Comparison of ENCODE assay signal across 1 cellular context in genomic region chr2:177165731-177166711, GRCh38.
A peak's percentile ranks its signal among the peaks of the same experiment; 100 is the strongest.
TF ChIP-seq lines count a peak whose summit lies in the region.

No MANE protein-coding gene starts in this region.

TF ChIP-seq in GM12878, 131 proteins besides CTCF, POLR2A, EP300 and RAD21 (continued from another document):
- TF ChIP-seq RUNX3 (IDR thresholded peaks at IDR 0.05; ENCODE audit: low read length): peak; percentile 83
- TF ChIP-seq, protein P1, sequence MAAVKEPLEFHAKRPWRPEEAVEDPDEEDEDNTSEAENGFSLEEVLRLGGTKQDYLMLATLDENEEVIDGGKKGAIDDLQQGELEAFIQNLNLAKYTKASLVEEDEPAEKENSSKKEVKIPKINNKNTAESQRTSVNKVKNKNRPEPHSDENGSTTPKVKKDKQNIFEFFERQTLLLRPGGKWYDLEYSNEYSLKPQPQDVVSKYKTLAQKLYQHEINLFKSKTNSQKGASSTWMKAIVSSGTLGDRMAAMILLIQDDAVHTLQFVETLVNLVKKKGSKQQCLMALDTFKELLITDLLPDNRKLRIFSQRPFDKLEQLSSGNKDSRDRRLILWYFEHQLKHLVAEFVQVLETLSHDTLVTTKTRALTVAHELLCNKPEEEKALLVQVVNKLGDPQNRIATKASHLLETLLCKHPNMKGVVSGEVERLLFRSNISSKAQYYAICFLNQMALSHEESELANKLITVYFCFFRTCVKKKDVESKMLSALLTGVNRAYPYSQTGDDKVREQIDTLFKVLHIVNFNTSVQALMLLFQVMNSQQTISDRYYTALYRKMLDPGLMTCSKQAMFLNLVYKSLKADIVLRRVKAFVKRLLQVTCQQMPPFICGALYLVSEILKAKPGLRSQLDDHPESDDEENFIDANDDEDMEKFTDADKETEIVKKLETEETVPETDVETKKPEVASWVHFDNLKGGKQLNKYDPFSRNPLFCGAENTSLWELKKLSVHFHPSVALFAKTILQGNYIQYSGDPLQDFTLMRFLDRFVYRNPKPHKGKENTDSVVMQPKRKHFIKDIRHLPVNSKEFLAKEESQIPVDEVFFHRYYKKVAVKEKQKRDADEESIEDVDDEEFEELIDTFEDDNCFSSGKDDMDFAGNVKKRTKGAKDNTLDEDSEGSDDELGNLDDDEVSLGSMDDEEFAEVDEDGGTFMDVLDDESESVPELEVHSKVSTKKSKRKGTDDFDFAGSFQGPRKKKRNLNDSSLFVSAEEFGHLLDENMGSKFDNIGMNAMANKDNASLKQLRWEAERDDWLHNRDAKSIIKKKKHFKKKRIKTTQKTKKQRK (IDR thresholded peaks at IDR 0.05; ENCODE audit: low read depth, low read length): no peak
- peak; percentile 68; the same call in 1 of the 2 replicates for TF ChIP-seq MTA2 (IDR thresholded peaks at IDR 0.05; ENCODE audit: low read depth)
- TF ChIP-seq POU2F2 (IDR thresholded peaks at IDR 0.05; ENCODE audit: borderline replicate concordance, low read depth, low read length): peak; percentile 58; the same call in 1 of the 3 replicates
- peak; percentile 63; the same call in 1 of the 2 replicates for TF ChIP-seq IRF4 (IDR thresholded peaks at IDR 0.05; ENCODE audit: low read depth, low read length)
- peak; percentile 44; the same call in 1 of the 2 replicates for TF ChIP-seq CBFB (IDR thresholded peaks at IDR 0.05; ENCODE audit: low read depth)
- TF ChIP-seq TCF3 (IDR thresholded peaks at IDR 0.05; ENCODE audit: borderline replicate concordance, insufficient read depth, low read depth, low read length): no peak
- peak; percentile 93 for TF ChIP-seq SPI1 (IDR thresholded peaks at IDR 0.05; ENCODE audit: borderline replicate concordance, insufficient read depth, low read depth, low read length)
- peak; percentile 87 for TF ChIP-seq CREB1 (IDR thresholded peaks at IDR 0.05; ENCODE audit: low read depth)
- TF ChIP-seq MLLT1 (IDR thresholded peaks at IDR 0.05): peak; percentile 52; the same call in 1 of the 2 replicates
- TF ChIP-seq ASH2L (IDR thresholded peaks at IDR 0.05; ENCODE audit: borderline replicate concordance, low read depth): 0 out of 2 replicates have a peak, but pooled peaks have one; percentile 64
- peak; percentile 75 to 80 for TF ChIP-seq IKZF2 (IDR thresholded peaks at IDR 0.05)
- TF ChIP-seq, protein P2, sequence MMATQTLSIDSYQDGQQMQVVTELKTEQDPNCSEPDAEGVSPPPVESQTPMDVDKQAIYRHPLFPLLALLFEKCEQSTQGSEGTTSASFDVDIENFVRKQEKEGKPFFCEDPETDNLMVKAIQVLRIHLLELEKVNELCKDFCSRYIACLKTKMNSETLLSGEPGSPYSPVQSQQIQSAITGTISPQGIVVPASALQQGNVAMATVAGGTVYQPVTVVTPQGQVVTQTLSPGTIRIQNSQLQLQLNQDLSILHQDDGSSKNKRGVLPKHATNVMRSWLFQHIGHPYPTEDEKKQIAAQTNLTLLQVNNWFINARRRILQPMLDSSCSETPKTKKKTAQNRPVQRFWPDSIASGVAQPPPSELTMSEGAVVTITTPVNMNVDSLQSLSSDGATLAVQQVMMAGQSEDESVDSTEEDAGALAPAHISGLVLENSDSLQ (IDR thresholded peaks at IDR 0.05): peak; percentile 59
- peak; percentile 64; the same call in 1 of the 2 replicates for TF ChIP-seq NFIC (IDR thresholded peaks at IDR 0.05; ENCODE audit: low read depth, low read length)
- TF ChIP-seq ZNF622 (IDR thresholded peaks at IDR 0.05): no peak
- TF ChIP-seq MTA3 (IDR thresholded peaks at IDR 0.05; ENCODE audit: borderline replicate concordance, low read length): peak; percentile 55; the same call in 1 of the 2 replicates
- 0 out of 4 replicates have a peak, but pooled peaks of 1 of the 2 experiments have one; percentile 26 for TF ChIP-seq CEBPB (IDR thresholded peaks at IDR 0.05; ENCODE audit: borderline replicate concordance in 1 of 2, low read depth in 2 of 2, low read length in 2 of 2)
- TF ChIP-seq FOXM1 (IDR thresholded peaks at IDR 0.05; ENCODE audit: low read depth, low read length): peak; percentile 28; the same call in 1 of the 2 replicates
- TF ChIP-seq EZH2 (IDR thresholded peaks at IDR 0.05; ENCODE audit: borderline replicate concordance, control insufficient read depth, low read depth, low read length): 0 out of 2 replicates have a peak, but pooled peaks have one; percentile 67
- TF ChIP-seq JUND (IDR thresholded peaks at IDR 0.05; ENCODE audit: low read depth, low read length): no peak
- peak; percentile 35; the same call in 1 of the 2 replicates for TF ChIP-seq PAX5 (IDR thresholded peaks at IDR 0.05; ENCODE audit: borderline replicate concordance, low read depth, low read length)
- TF ChIP-seq SREBF2 (IDR thresholded peaks at IDR 0.05; ENCODE audit: low read length): no peak
- peak; percentile 72 for TF ChIP-seq IKZF1 (conservative IDR thresholded peaks at IDR 0.05)
- TF ChIP-seq, protein P3, sequence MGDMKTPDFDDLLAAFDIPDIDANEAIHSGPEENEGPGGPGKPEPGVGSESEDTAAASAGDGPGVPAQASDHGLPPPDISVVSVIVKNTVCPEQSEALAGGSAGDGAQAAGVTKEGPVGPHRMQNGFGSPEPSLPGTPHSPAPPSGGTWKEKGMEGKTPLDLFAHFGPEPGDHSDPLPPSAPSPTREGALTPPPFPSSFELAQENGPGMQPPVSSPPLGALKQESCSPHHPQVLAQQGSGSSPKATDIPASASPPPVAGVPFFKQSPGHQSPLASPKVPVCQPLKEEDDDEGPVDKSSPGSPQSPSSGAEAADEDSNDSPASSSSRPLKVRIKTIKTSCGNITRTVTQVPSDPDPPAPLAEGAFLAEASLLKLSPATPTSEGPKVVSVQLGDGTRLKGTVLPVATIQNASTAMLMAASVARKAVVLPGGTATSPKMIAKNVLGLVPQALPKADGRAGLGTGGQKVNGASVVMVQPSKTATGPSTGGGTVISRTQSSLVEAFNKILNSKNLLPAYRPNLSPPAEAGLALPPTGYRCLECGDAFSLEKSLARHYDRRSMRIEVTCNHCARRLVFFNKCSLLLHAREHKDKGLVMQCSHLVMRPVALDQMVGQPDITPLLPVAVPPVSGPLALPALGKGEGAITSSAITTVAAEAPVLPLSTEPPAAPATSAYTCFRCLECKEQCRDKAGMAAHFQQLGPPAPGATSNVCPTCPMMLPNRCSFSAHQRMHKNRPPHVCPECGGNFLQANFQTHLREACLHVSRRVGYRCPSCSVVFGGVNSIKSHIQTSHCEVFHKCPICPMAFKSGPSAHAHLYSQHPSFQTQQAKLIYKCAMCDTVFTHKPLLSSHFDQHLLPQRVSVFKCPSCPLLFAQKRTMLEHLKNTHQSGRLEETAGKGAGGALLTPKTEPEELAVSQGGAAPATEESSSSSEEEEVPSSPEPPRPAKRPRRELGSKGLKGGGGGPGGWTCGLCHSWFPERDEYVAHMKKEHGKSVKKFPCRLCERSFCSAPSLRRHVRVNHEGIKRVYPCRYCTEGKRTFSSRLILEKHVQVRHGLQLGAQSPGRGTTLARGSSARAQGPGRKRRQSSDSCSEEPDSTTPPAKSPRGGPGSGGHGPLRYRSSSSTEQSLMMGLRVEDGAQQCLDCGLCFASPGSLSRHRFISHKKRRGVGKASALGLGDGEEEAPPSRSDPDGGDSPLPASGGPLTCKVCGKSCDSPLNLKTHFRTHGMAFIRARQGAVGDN (IDR thresholded peaks at IDR 0.05): peak; percentile 93
- TF ChIP-seq, protein P4, sequence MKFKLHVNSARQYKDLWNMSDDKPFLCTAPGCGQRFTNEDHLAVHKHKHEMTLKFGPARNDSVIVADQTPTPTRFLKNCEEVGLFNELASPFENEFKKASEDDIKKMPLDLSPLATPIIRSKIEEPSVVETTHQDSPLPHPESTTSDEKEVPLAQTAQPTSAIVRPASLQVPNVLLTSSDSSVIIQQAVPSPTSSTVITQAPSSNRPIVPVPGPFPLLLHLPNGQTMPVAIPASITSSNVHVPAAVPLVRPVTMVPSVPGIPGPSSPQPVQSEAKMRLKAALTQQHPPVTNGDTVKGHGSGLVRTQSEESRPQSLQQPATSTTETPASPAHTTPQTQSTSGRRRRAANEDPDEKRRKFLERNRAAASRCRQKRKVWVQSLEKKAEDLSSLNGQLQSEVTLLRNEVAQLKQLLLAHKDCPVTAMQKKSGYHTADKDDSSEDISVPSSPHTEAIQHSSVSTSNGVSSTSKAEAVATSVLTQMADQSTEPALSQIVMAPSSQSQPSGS (IDR thresholded peaks at IDR 0.05; ENCODE audit: low read length): peak; percentile 51
- TF ChIP-seq, protein P5, sequence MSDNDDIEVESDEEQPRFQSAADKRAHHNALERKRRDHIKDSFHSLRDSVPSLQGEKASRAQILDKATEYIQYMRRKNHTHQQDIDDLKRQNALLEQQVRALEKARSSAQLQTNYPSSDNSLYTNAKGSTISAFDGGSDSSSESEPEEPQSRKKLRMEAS (IDR thresholded peaks at IDR 0.05; ENCODE audit: low read depth, low read length): 0 out of 2 replicates have a peak, but pooled peaks have one; percentile 24
- TF ChIP-seq NR2F1 (conservative IDR thresholded peaks at IDR 0.05): peak; percentile 94
- TF ChIP-seq NR2C2 (IDR thresholded peaks at IDR 0.05; ENCODE audit: borderline replicate concordance, control insufficient read depth, insufficient read length, low read depth): no peak
- TF ChIP-seq SREBF1 (IDR thresholded peaks at IDR 0.05; ENCODE audit: low read length): no peak
- peak; percentile 81 for TF ChIP-seq CREM (IDR thresholded peaks at IDR 0.05; ENCODE audit: low read depth)
- peak; percentile 36; the same call in 1 of the 2 replicates for TF ChIP-seq DPF2 (IDR thresholded peaks at IDR 0.05)
- TF ChIP-seq, protein P6, sequence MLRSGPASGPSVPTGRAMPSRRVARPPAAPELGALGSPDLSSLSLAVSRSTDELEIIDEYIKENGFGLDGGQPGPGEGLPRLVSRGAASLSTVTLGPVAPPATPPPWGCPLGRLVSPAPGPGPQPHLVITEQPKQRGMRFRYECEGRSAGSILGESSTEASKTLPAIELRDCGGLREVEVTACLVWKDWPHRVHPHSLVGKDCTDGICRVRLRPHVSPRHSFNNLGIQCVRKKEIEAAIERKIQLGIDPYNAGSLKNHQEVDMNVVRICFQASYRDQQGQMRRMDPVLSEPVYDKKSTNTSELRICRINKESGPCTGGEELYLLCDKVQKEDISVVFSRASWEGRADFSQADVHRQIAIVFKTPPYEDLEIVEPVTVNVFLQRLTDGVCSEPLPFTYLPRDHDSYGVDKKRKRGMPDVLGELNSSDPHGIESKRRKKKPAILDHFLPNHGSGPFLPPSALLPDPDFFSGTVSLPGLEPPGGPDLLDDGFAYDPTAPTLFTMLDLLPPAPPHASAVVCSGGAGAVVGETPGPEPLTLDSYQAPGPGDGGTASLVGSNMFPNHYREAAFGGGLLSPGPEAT (IDR thresholded peaks at IDR 0.05; ENCODE audit: low read depth): peak; percentile 39; the same call in 1 of the 2 replicates
- TF ChIP-seq, protein P7, sequence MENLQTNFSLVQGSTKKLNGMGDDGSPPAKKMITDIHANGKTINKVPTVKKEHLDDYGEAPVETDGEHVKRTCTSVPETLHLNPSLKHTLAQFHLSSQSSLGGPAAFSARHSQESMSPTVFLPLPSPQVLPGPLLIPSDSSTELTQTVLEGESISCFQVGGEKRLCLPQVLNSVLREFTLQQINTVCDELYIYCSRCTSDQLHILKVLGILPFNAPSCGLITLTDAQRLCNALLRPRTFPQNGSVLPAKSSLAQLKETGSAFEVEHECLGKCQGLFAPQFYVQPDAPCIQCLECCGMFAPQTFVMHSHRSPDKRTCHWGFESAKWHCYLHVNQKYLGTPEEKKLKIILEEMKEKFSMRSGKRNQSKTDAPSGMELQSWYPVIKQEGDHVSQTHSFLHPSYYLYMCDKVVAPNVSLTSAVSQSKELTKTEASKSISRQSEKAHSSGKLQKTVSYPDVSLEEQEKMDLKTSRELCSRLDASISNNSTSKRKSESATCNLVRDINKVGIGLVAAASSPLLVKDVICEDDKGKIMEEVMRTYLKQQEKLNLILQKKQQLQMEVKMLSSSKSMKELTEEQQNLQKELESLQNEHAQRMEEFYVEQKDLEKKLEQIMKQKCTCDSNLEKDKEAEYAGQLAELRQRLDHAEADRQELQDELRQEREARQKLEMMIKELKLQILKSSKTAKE (IDR thresholded peaks at IDR 0.05; ENCODE audit: low read depth, poor library complexity, severe bottlenecking): peak; percentile 39
- peak; percentile 77 for TF ChIP-seq ATF7 (IDR thresholded peaks at IDR 0.05; ENCODE audit: low read depth)
TF ChIP-seq in GM12878: peak in this region for 32.
